ENCODE assay signal across 8 cellular contexts in genomic region chr7:30136339-30136738, GRCh38.
DNase-seq lines count a peak whose midpoint lies in the region; ATAC-seq lines count a peak whose summit lies in the region.

No MANE protein-coding gene starts in this region.

- no peak for ATAC-seq in GM18511 (IDR thresholded peaks at IDR 0.05; ENCODE audit: unreplicated experiment)
- no peak for ATAC-seq in GM21367 (IDR thresholded peaks at IDR 0.05; ENCODE audit: unreplicated experiment)
- no peak for ATAC-seq in GM19324 (IDR thresholded peaks at IDR 0.05; ENCODE audit: low FRiP score, unreplicated experiment)

- H3K9me3 ChIP-seq in subcutaneous abdominal adipose tissue (ENCODE audit: control insufficient read depth in 5 of 5, low read length in 5 of 5), result no peaks in the 10 kb centered on the region

- H3K36me3 Mint-ChIP-seq in activated naive CD8-positive, alpha-beta T cell, result peaks cover 2% of the 10 kb centered on the region

- no peaks in the 10 kb centered on the region for H3K9me3 Mint-ChIP-seq in activated naive CD8-positive, alpha-beta T cell (ENCODE audit: low read depth)

- peak overlapping the region; percentile 85 for H3K27ac ChIP-seq in subcutaneous abdominal adipose tissue (ENCODE audit: low read depth, low read length)

- DNase-seq in NCI-H2227 (lab: John Stamatoyannopoulos, UW; ENCODE audit: unreplicated experiment) (peak; percentile 46), NCI-H2227 treated with DMSO at 0.1 percent for 48 hours (lab: John Stamatoyannopoulos, UW) (no peak), iPS-NIHi7 (ENCODE audit: extremely low spot score) (peak; percentile 45)

- H3K27me3 ChIP-seq in subcutaneous abdominal adipose tissue (ENCODE audit: control insufficient read depth in 5 of 5, insufficient read depth in 4 of 5, low read length in 5 of 5), result no peaks in the 10 kb centered on the region

- H3K36me3 ChIP-seq in subcutaneous abdominal adipose tissue (ENCODE audit: control insufficient read depth in 5 of 5, insufficient read depth in 5 of 5, low read length in 5 of 5), result peaks cover 0 to 4% (median 0%) of the 10 kb centered on the region in 5 donors

- H3K27ac Mint-ChIP-seq in activated naive CD8-positive, alpha-beta T cell, result no peak overlapping the region

- peak overlapping the region; percentile 88 for H3K4me3 Mint-ChIP-seq in activated naive CD8-positive, alpha-beta T cell

- peaks cover 13 to 72% (median 64%) of the 10 kb centered on the region in 5 donors for H3K4me1 ChIP-seq in subcutaneous abdominal adipose tissue (ENCODE audit: control insufficient read depth in 5 of 5, insufficient read depth in 5 of 5, low read length in 5 of 5)

- H3K27me3 Mint-ChIP-seq in activated naive CD8-positive, alpha-beta T cell, result no peaks in the 10 kb centered on the region

- peak overlapping the region; percentile 81 to 98 (median 94) for H3K4me3 ChIP-seq in subcutaneous abdominal adipose tissue (ENCODE audit: low read depth in 1 of 5, low read length in 5 of 5)

- peaks cover 9% of the 10 kb centered on the region for H3K4me1 Mint-ChIP-seq in activated naive CD8-positive, alpha-beta T cell (ENCODE audit: low read depth)

- H3K9ac ChIP-seq in subcutaneous abdominal adipose tissue (ENCODE audit: low read length in 5 of 5), result peak overlapping the region; percentile 89 to 96 (median 93)
